Comparison of ENCODE assay signal across 15 cellular contexts in genomic region chr3:125443923-125444322, GRCh38.
A peak's percentile ranks its signal among the peaks of the same experiment; 100 is the strongest.
DNase-seq lines count a peak whose midpoint lies in the region; ATAC-seq and TF ChIP-seq lines count a peak whose summit lies in the region.
"Had no signal": no experiment of that assay in that cellular context is flagged by ENCODE, and none has a peak within 500 bp of the region (broad histone marks: within the 10 kb centered on the region; RNA-seq: fewer than 3 reads in every experiment).

No MANE protein-coding gene starts in this region.

- no peak for TF ChIP-seq EP300 in sigmoid colon (IDR thresholded peaks at IDR 0.05)

- peaks cover 8% of the 10 kb centered on the region for H3K9me3 ChIP-seq in A673 (ENCODE audit: low read depth, low read length, poor library complexity, severe bottlenecking)
- peaks cover 9% of the 10 kb centered on the region for H3K9me3 ChIP-seq in adipocyte (ENCODE audit: control insufficient read depth, low read length)
- peaks cover 0 to 7% (median 2%) of the 10 kb centered on the region in 4 donors for H3K9me3 ChIP-seq in sigmoid colon

- peak; percentile 45 for DNase-seq in A673 (ENCODE audit: low spot score)
- peak; percentile 93 for DNase-seq in HCEC 1CT
- DNase-seq in adipocyte (ENCODE audit: low read depth): peak; percentile 92
- peak; percentile 89 for DNase-seq in fibroblast of villous mesenchyme (ENCODE audit: low read depth)
- no peak for DNase-seq in sigmoid colon
- no peak for DNase-seq in inferior parietal cortex (ENCODE audit: extremely low spot score)
- DNase-seq: activated naive CD4-positive, alpha-beta T cell treated with anti-CD3 and anti-CD28 coated beads, Interleukin-2, amount 10 ng/mL, durations not matched to agents 7 days and 5 days; erythroblast; NCI-H2107; stimulated activated CD4-positive, alpha-beta T cell treated with anti-CD3 and anti-CD28 coated beads, Interleukin-2, amount 100 ng/mL, for 24 hours had no signal

- H3K27me3 ChIP-seq in A673 (replicated peaks; ENCODE audit: insufficient read depth, low read depth, low read length, poor library complexity): no peaks in the 10 kb centered on the region
- no peaks in the 10 kb centered on the region for H3K27me3 ChIP-seq in adipocyte (replicated peaks; ENCODE audit: control insufficient read depth, insufficient read depth, low read length)
- H3K27me3 ChIP-seq in sigmoid colon: no peaks in the 10 kb centered on the region
- H3K27me3 ChIP-seq: BLaER1 had no signal

- POLR2A ChIA-PET in A673 (lab: Charles Lee; ENCODE audit: low non-redundant PET): no interaction called here

- H3K4me3 ChIP-seq in A673 (ENCODE audit: low read depth, low read length, poor library complexity, severe bottlenecking): no peak overlapping the region
- peak overlapping the region; percentile 33 for H3K4me3 ChIP-seq in adipocyte (ENCODE audit: low read length)
- no peak overlapping the region for H3K4me3 ChIP-seq in fibroblast of villous mesenchyme (ENCODE audit: low read depth, low read length)
- no peak overlapping the region for H3K4me3 ChIP-seq in sigmoid colon
- H3K4me3 ChIP-seq: BLaER1 had no signal

- CTCF ChIA-PET in A673 (lab: Charles Lee): no interaction called here

- BruUV-seq in A673 (replicated peaks; lab: Mats Ljungman, UMichigan): no TSS peak

- intact Hi-C loops in A673 (cut with micrococcal nuclease; ENCODE audit: unreplicated experiment) (no loop called here), sigmoid colon (cut with DNase I) (loop anchor here (10.0 kb wide), 1 partner anchor 141 kb away; no protein-coding TSS in a partner anchor)

- H3K4me1 ChIP-seq in A673 (ENCODE audit: insufficient read depth, low read length, poor library complexity, severe bottlenecking) (no peaks in the 10 kb centered on the region), adipocyte (ENCODE audit: control insufficient read depth, insufficient read depth, low read length) (peaks cover 16% of the 10 kb centered on the region), sigmoid colon (no peaks in the 10 kb centered on the region)
- H3K4me1 ChIP-seq: BLaER1, parathyroid adenoma had no signal

- H3K27ac ChIP-seq in A673 (ENCODE audit: low read depth, low read length, poor library complexity, severe bottlenecking): no peak overlapping the region
- H3K27ac ChIP-seq in sigmoid colon: no peak overlapping the region
- H3K27ac ChIP-seq: BLaER1, KMS-11, parathyroid adenoma had no signal

- TF ChIP-seq CTCF in A673 (conservative IDR thresholded peaks at IDR 0.05; ENCODE audit: low read depth, low read length): no peak
- no peak for TF ChIP-seq CTCF in fibroblast of villous mesenchyme (IDR thresholded peaks at IDR 0.05; ENCODE audit: insufficient read depth, low read depth, low read length)
- TF ChIP-seq CTCF in sigmoid colon (IDR thresholded peaks at IDR 0.05): no peak

- WGBS in sigmoid colon, 2 donors: 78 to 84% methylated on average over 1 of the region's 1 CpG

- no peak for ATAC-seq in HG03159 (IDR thresholded peaks at IDR 0.05; ENCODE audit: unreplicated experiment)
- no peak for ATAC-seq in GM18868 (IDR thresholded peaks at IDR 0.05; ENCODE audit: unreplicated experiment)

- H3K9ac ChIP-seq in adipocyte (ENCODE audit: low read length): peak overlapping the region; percentile 65
- H3K9ac ChIP-seq: BLaER1, KMS-11, parathyroid adenoma had no signal

- TF ChIP-seq POLR2A in sigmoid colon (IDR thresholded peaks at IDR 0.05): no peak

- H3K36me3 ChIP-seq in A673 (ENCODE audit: insufficient read depth, low read length, poor library complexity, severe bottlenecking) (peaks cover 12% of the 10 kb centered on the region), adipocyte (ENCODE audit: control insufficient read depth, insufficient read depth, low read length, severe bottlenecking) (peaks cover 36% of the 10 kb centered on the region), sigmoid colon (peaks cover 0 to 40% (median 14%) of the 10 kb centered on the region in 4 donors)

Comparison
In these comparisons a context has a peak if more than half of its experiments do, and no peak if none do; other contexts are left out.
1. DNase-seq: peak in A673 (single experiment), HCEC 1CT (single experiment), adipocyte (single experiment) and fibroblast of villous mesenchyme (single experiment); none in sigmoid colon (single experiment) and inferior parietal cortex (single experiment).